Comparison of ENCODE assay signal across 13 cellular contexts in genomic region chr11:105611414-105611813, GRCh38. TPM values are rescaled to one million over a fixed set of nuclear protein-coding genes. Genes with fewer than 3 reads are reported as not detected.
DNase-seq lines count a peak whose midpoint lies in the region; FAIRE-seq and TF ChIP-seq lines count a peak whose summit lies in the region.
"Had no signal": no experiment of that assay in that cellular context is flagged by ENCODE, and none has a peak within 500 bp of the region (broad histone marks: within the 10 kb centered on the region; RNA-seq: fewer than 3 reads in every experiment).

No MANE protein-coding gene starts in this region.

- H3K9me3 ChIP-seq in ES-I3 (ENCODE audit: control insufficient read depth, insufficient read depth, low read length) (no peaks in the 10 kb centered on the region), PC-9 (ENCODE audit: insufficient read depth, low read depth) (no peaks in the 10 kb centered on the region), endothelial cell of umbilical vein (replicated peaks; ENCODE audit: control insufficient read depth, insufficient read depth, low read length) (no peaks in the 10 kb centered on the region), neuronal stem cell (replicated peaks in 1 of 2; ENCODE audit: control insufficient read depth in 2 of 2, insufficient read depth in 1 of 2, low read depth in 1 of 2, low read length in 2 of 2) (no peaks in the 10 kb centered on the region), small intestine (ENCODE audit: control insufficient read depth, low read depth) (no peaks in the 10 kb centered on the region)

- POLR2A ChIA-PET in PC-9 (lab: Charles Lee; ENCODE audit: unreplicated experiment), result no interaction called here
- POLR2A ChIA-PET in endothelial cell of umbilical vein (lab: Charles Lee), result no interaction called here

- H3K27ac ChIP-seq in PC-9 (no peak overlapping the region), endothelial cell of umbilical vein (ENCODE audit: insufficient read depth, low read depth, low read length) (no peak overlapping the region), neuronal stem cell (replicated peaks; ENCODE audit: low read length) (no peak overlapping the region), small intestine (ENCODE audit: low read depth in 1 of 2, low read length in 1 of 2) (no peak overlapping the region)
- H3K27ac ChIP-seq: C4-2B had no signal

- H2BK12ac ChIP-seq in neuronal stem cell (ENCODE audit: low read length), result no peak overlapping the region

- DNase-seq in PC-9 (no peak), endothelial cell of umbilical vein (ENCODE audit: low read depth, low spot score) (peak; percentile 5), neuronal stem cell (ENCODE audit: low spot score) (no peak), small intestine (no peak), NK-92 (lab: John Stamatoyannopoulos, UW; ENCODE audit: unreplicated experiment) (no peak), NCI-H510A treated with DMSO at 0.1 percent for 48 hours (lab: John Stamatoyannopoulos, UW) (no peak), hippocampal formation (lab: John Stamatoyannopoulos, UW) (no peak)
- DNase-seq: NCI-H526 treated with DMSO at 0.1 percent for 48 hours; stimulated activated CD4-positive, alpha-beta T cell treated with anti-CD3 and anti-CD28 coated beads, Interleukin-4, amount 100 ng/mL, for 1 hour; stimulated activated naive CD4-positive, alpha-beta T cell treated with Interleukin-2 at 50 U/mL for 16 hours had no signal

- H4K20me1 ChIP-seq in PC-9 (ENCODE audit: insufficient read depth), result no peaks in the 10 kb centered on the region
- H4K20me1 ChIP-seq in endothelial cell of umbilical vein (replicated peaks; ENCODE audit: control insufficient read depth, extremely low read depth, insufficient read depth, low read length), result no peaks in the 10 kb centered on the region

- no peak overlapping the region for H3K18ac ChIP-seq in neuronal stem cell (ENCODE audit: low read length)

- TF ChIP-seq CTCF in PC-9 (conservative IDR thresholded peaks at IDR 0.05), result no peak
- no peak for TF ChIP-seq CTCF in endothelial cell of umbilical vein (IDR thresholded peaks at IDR 0.05; ENCODE audit: extremely low read depth in 1 of 2, insufficient read depth in 1 of 2, low read depth in 1 of 2, low read length in 2 of 2)

- no peaks in the 10 kb centered on the region for H3K9me1 ChIP-seq in endothelial cell of umbilical vein (replicated peaks; ENCODE audit: control insufficient read depth, extremely low read depth, insufficient read depth, low read length)

- H3K14ac ChIP-seq in neuronal stem cell (ENCODE audit: low read length), result no peak overlapping the region

- no peak overlapping the region for H3K23ac ChIP-seq in neuronal stem cell (ENCODE audit: low read depth, low read length, poor library complexity)

- no TSS peak for BruUV-seq in PC-9 (replicated peaks; lab: Mats Ljungman, UMichigan)
- no TSS peak for BruUV-seq in endothelial cell of umbilical vein (replicated peaks; lab: Mats Ljungman, UMichigan)

- H3K4ac ChIP-seq in neuronal stem cell (ENCODE audit: low read length), result no peak overlapping the region

- H4K91ac ChIP-seq in neuronal stem cell (ENCODE audit: low read depth, low read length, poor library complexity), result no peak overlapping the region

- WGBS in neuronal stem cell (ENCODE audit: extremely low coverage in 2 of 2, insufficient read length in 2 of 2, insufficient replicate concordance in 1 of 2), 2 donors, result no CpG with 5 or more reads among the region's 10 CpGs
- 15 to 16% (median 16%) methylated on average over 9 to 10 of the region's 10 CpGs for whole genome bisulfite sequencing in small intestine, 3 donors

- intact Hi-C loops in PC-9 (cut with micrococcal nuclease; ENCODE audit: unreplicated experiment), result no loop called here
- intact Hi-C loops in endothelial cell of umbilical vein (cut with micrococcal nuclease), result loop anchor here (2.0 to 10.0 kb wide), 2 partner anchors 19 to 367 kb away; no protein-coding TSS in a partner anchor

- H3K36me3 ChIP-seq in ES-I3 (ENCODE audit: insufficient read depth, low read length) (no peaks in the 10 kb centered on the region), PC-9 (ENCODE audit: low read depth) (no peaks in the 10 kb centered on the region), endothelial cell of umbilical vein (ENCODE audit: control insufficient read depth in 2 of 2, extremely low read depth in 1 of 2, insufficient read depth in 2 of 2, low read length in 2 of 2) (no peaks in the 10 kb centered on the region), neuronal stem cell (replicated peaks in 1 of 2; ENCODE audit: control insufficient read depth in 2 of 2, insufficient read depth in 2 of 2, low read length in 2 of 2) (no peaks in the 10 kb centered on the region), small intestine (ENCODE audit: control insufficient read depth in 2 of 2, insufficient read depth in 2 of 2, low read length in 2 of 2) (no peaks in the 10 kb centered on the region)

- no peak overlapping the region for H3K4me3 ChIP-seq in PC-9
- H3K4me3 ChIP-seq in endothelial cell of umbilical vein (replicated peaks in 1 of 3; ENCODE audit: insufficient read depth in 1 of 3, low read depth in 1 of 3, low read length in 3 of 3), result no peak overlapping the region
- H3K4me3 ChIP-seq in neuronal stem cell (ENCODE audit: low read length in 2 of 2), result peak overlapping the region; percentile 31 to 63
- H3K4me3 ChIP-seq in small intestine (ENCODE audit: low read depth in 1 of 2, low read length in 2 of 2), result no peak overlapping the region

- dilution Hi-C loops in endothelial cell of umbilical vein (cut with MboI; ENCODE audit: extremely low pct_ligation_motif_present, low sequenced_read_pairs), result no loop called here

- H3K79me1 ChIP-seq in neuronal stem cell (ENCODE audit: low read depth, low read length), result no peaks in the 10 kb centered on the region

- CTCF ChIA-PET in PC-9 (lab: Charles Lee), result no interaction called here
- CTCF ChIA-PET in endothelial cell of umbilical vein (lab: Charles Lee), result interaction anchor here (1.8 to 2.0 kb wide), 2 partner anchors 13 to 251 kb away, joined by 4 to 7 read pairs; no protein-coding TSS in a partner anchor

- no peak overlapping the region for H2BK120ac ChIP-seq in neuronal stem cell (ENCODE audit: low read depth, low read length)

- H3K27me3 ChIP-seq in PC-9 (ENCODE audit: insufficient read depth, low read depth), result no peaks in the 10 kb centered on the region
- peaks cover 28 to 30% of the 10 kb centered on the region in 2 experiments for H3K27me3 ChIP-seq in endothelial cell of umbilical vein (ENCODE audit: control insufficient read depth in 2 of 2, insufficient read depth in 2 of 2, low read length in 2 of 2)
- H3K27me3 ChIP-seq in neuronal stem cell (ENCODE audit: control insufficient read depth in 3 of 3, insufficient read depth in 3 of 3, low read depth in 1 of 3, low read length in 3 of 3), result peaks cover 0 to 3% (median 0%) of the 10 kb centered on the region in 3 experiments
- peaks cover 0 to 6% of the 10 kb centered on the region in 2 donors for H3K27me3 ChIP-seq in small intestine (ENCODE audit: control insufficient read depth in 2 of 2, insufficient read depth in 2 of 2, low read length in 2 of 2)

- H3K9me2 ChIP-seq in PC-9 (ENCODE audit: insufficient read depth), result no peaks in the 10 kb centered on the region

- H3K4me2 ChIP-seq in PC-9 (no peak overlapping the region), endothelial cell of umbilical vein (ENCODE audit: insufficient read depth, low read length) (peak overlapping the region; percentile 94), neuronal stem cell (ENCODE audit: insufficient read depth, low read length, poor library complexity, severe bottlenecking) (peak overlapping the region; percentile 34)

- H3K4me1 ChIP-seq in ES-I3 (ENCODE audit: insufficient read depth, low read length) (peaks cover 5% of the 10 kb centered on the region), PC-9 (replicated peaks; ENCODE audit: insufficient read depth) (no peaks in the 10 kb centered on the region), endothelial cell of umbilical vein (ENCODE audit: control insufficient read depth, extremely low read depth, insufficient read depth, low read length) (peaks cover 17% of the 10 kb centered on the region), neuronal stem cell (ENCODE audit: control insufficient read depth in 2 of 2, insufficient read depth in 1 of 2, low read depth in 1 of 2, low read length in 2 of 2) (peaks cover 8 to 18% of the 10 kb centered on the region in 2 donors), small intestine (ENCODE audit: control insufficient read depth in 2 of 2, insufficient read depth in 1 of 2, low read depth in 1 of 2, low read length in 1 of 2) (no peaks in the 10 kb centered on the region)

- no peaks in the 10 kb centered on the region for H3K79me2 ChIP-seq in PC-9 (ENCODE audit: low read depth)
- no peaks in the 10 kb centered on the region for H3K79me2 ChIP-seq in endothelial cell of umbilical vein (ENCODE audit: control insufficient read depth, insufficient read depth, low read length)

- no peak for TF ChIP-seq POLR2A in endothelial cell of umbilical vein (IDR thresholded peaks at IDR 0.05; ENCODE audit: low read depth, low read length)

- H2AK5ac ChIP-seq in neuronal stem cell (ENCODE audit: low read depth, low read length), result no peak overlapping the region

- FAIRE-seq in endothelial cell of umbilical vein (lab: Jason Lieb, UNC), result no peak
- FAIRE-seq in small intestine (lab: Jason Lieb, UNC), result no peak

- H3F3A ChIP-seq in PC-9 (ENCODE audit: insufficient read depth, low read depth), result no peaks in the 10 kb centered on the region

- H2AFZ ChIP-seq in PC-9 (peak overlapping the region; percentile 35; the same call in 1 of the 2 replicates), endothelial cell of umbilical vein (ENCODE audit: low read depth, low read length) (no peak overlapping the region), neuronal stem cell (ENCODE audit: low read length) (peak overlapping the region; percentile 95)

- H3K9ac ChIP-seq in ES-I3 (ENCODE audit: low read depth, low read length) (peak overlapping the region; percentile 65), endothelial cell of umbilical vein (replicated peaks; ENCODE audit: extremely low read depth, insufficient read depth, low read length) (no peak overlapping the region), neuronal stem cell (ENCODE audit: low read depth, low read length, poor library complexity) (no peak overlapping the region)

- no peak overlapping the region for H2BK5ac ChIP-seq in neuronal stem cell (ENCODE audit: low read length)

- no peak overlapping the region for H4K8ac ChIP-seq in neuronal stem cell (ENCODE audit: low read depth, low read length)

- H2BK15ac ChIP-seq in neuronal stem cell (ENCODE audit: low read length), result no peak overlapping the region

RNA-seq across cellular contexts. Expression of gene GRIA4, which starts 1.5 kb away (rescaled TPM):
- total RNA-seq in PC-9 (2021) (not detected in 2 replicates), endothelial cell of umbilical vein (not detected in 2 replicates)
- polyA plus RNA-seq in endothelial cell of umbilical vein (not detected in 2 replicates), small intestine (under 1 TPM in 1 of 3 donors, not detected in 2; 0.34 TPM)
- not detected in 2 replicates for polyA plus RNA-seq in endothelial cell of umbilical vein (2011; cell fraction: cytosol; rRNA removed)
- polyA plus RNA-seq in endothelial cell of umbilical vein (2011; cell fraction: nucleus; rRNA removed), result not detected in 2 replicates
- polyA plus RNA-seq in endothelial cell of umbilical vein (2012), result not detected in 2 replicates
- not detected in 2 replicates for polyA minus RNA-seq in endothelial cell of umbilical vein
- polyA minus RNA-seq in endothelial cell of umbilical vein (2011; cell fraction: cytosol; rRNA and poly(A)+ RNA removed), result not detected
- polyA minus RNA-seq in endothelial cell of umbilical vein (2011; cell fraction: nucleus; rRNA and poly(A)+ RNA removed), result not detected in 2 replicates
- 4.1 TPM for polyA plus RNA-seq in neuronal stem cell (2013, experiment 1 of 2)
- polyA plus RNA-seq in neuronal stem cell (2013, experiment 2 of 2), result 3.6 TPM
- total RNA-seq: activated T-helper 1 cell treated with anti-CD3 and anti-CD28 coated beads, Interleukin-12 subunit alpha, Interleukin-12 subunit beta, Interleukin-2, Interleukin-4 antibody, amounts not matched to agents 30 ng/mL and 10 ng/mL and 1 ng/mL, durations not matched to agents 14 hours and 24 hours and 36 hours had no signal

Comparison
In these comparisons a context has a peak if more than half of its experiments do, and no peak if none do; other contexts are left out.
1. H3K4me3 ChIP-seq: peak in neuronal stem cell (2 of 2); none in PC-9 (single experiment), endothelial cell of umbilical vein (0 of 3) and small intestine (0 of 2).